Comparison of ENCODE assay signal across 14 cellular contexts in genomic region chr20:10761786-10762185, GRCh38.
A peak's percentile ranks its signal among the peaks of the same experiment; 100 is the strongest.
DNase-seq lines count a peak whose midpoint lies in the region; ATAC-seq and TF ChIP-seq lines count a peak whose summit lies in the region.
"Had no signal": no experiment of that assay in that cellular context is flagged by ENCODE, and none has a peak within 500 bp of the region (broad histone marks: within the 10 kb centered on the region; RNA-seq: fewer than 3 reads in every experiment).

No MANE protein-coding gene starts in this region.

- H3K9me3 ChIP-seq in RWPE2 (ENCODE audit: severe bottlenecking) = peaks cover 6% of the 10 kb centered on the region

- ATAC-seq in RWPE2 (ENCODE audit: low read depth) (peak; percentile 13; the same call in 2 of the 3 replicates), HG02759 (IDR thresholded peaks at IDR 0.05; ENCODE audit: unreplicated experiment) (no peak)

- no peaks in the 10 kb centered on the region for H3K36me3 ChIP-seq in RWPE2 (ENCODE audit: low read depth)

- H3K27me3 ChIP-seq in RWPE2 (ENCODE audit: insufficient read depth, poor library complexity, severe bottlenecking) = no peaks in the 10 kb centered on the region

- H3K9me3 Mint-ChIP-seq in nephron = peaks cover 2% of the 10 kb centered on the region
- no peaks in the 10 kb centered on the region for H3K9me3 Mint-ChIP-seq in type B pancreatic cell
- no peaks in the 10 kb centered on the region for H3K9me3 Mint-ChIP-seq in activated naive CD4-positive, alpha-beta T cell treated with anti-CD3 and anti-CD28 coated beads, Interleukin-2, amount 10 ng/mL, durations not matched to agents 7 days and 5 days
- H3K9me3 Mint-ChIP-seq: activated T-helper 1 cell treated with anti-CD3 and anti-CD28 coated beads, Interleukin-12 subunit alpha, Interleukin-12 subunit beta, Interleukin-2, Interleukin-4 antibody, amounts not matched to agents 30 ng/mL and 10 ng/mL and 1 ng/mL, durations not matched to agents 14 hours and 24 hours and 36 hours had no signal

- H3K4me1 Mint-ChIP-seq in nephron (peaks cover 25% of the 10 kb centered on the region), type B pancreatic cell (ENCODE audit: unreplicated experiment) (peaks cover 7% of the 10 kb centered on the region)
- no peaks in the 10 kb centered on the region for H3K4me1 Mint-ChIP-seq in activated naive CD4-positive, alpha-beta T cell treated with anti-CD3 and anti-CD28 coated beads, Interleukin-2, amount 10 ng/mL, durations not matched to agents 7 days and 5 days

- H3K4me3 ChIP-seq in RWPE2 (ENCODE audit: severe bottlenecking) = no peak overlapping the region

- peak; percentile 85 for DNase-seq in Daoy (ENCODE audit: low read depth)
- DNase-seq in RWPE2 (ENCODE audit: low spot score) = no peak
- peak; percentile 61 for DNase-seq in dermis blood vessel endothelial cell
- no peak for DNase-seq in type B pancreatic cell (ENCODE audit: extremely low spot score, unreplicated experiment)
- no peak for DNase-seq in stimulated activated CD4-positive, alpha-beta T cell treated with anti-CD3 and anti-CD28 coated beads, Interleukin-2, amount 100 ng/mL, for 48 hours
- no peak for DNase-seq in activated naive CD4-positive, alpha-beta T cell treated with anti-CD3 and anti-CD28 coated beads, Interleukin-2, amount 10 ng/mL, durations not matched to agents 7 days and 5 days
- DNase-seq: activated CD4-positive, alpha-beta T cell treated with anti-CD3 and anti-CD28 coated beads, Interleukin-2, amount 50 U/mL, for 48 hours; erythroblast; NCI-H1105; stimulated activated CD8-positive, alpha-beta memory T cell treated with anti-CD3 and anti-CD28 coated beads, Interleukin-4, amount 100 ng/mL, for 48 hours had no signal

- H3K27ac ChIP-seq in RWPE2 (ENCODE audit: poor library complexity, severe bottlenecking) = peak overlapping the region; percentile 93
- H3K27ac ChIP-seq: parathyroid adenoma had no signal

- TF ChIP-seq CTCF in RWPE2 (IDR thresholded peaks at IDR 0.05; ENCODE audit: poor library complexity, severe bottlenecking) = no peak
- no peak for TF ChIP-seq CTCF in nephron (IDR thresholded peaks at IDR 0.05; ENCODE audit: unreplicated experiment in 3 of 3)
- TF ChIP-seq CTCF in type B pancreatic cell (conservative IDR thresholded peaks at IDR 0.05) = no peak

- H3K4me3 Mint-ChIP-seq in nephron (no peak overlapping the region), type B pancreatic cell (no peak overlapping the region)
- no peak overlapping the region for H3K4me3 Mint-ChIP-seq in activated naive CD4-positive, alpha-beta T cell treated with anti-CD3 and anti-CD28 coated beads, Interleukin-2, amount 10 ng/mL, durations not matched to agents 7 days and 5 days
- H3K4me3 Mint-ChIP-seq: activated T-helper 1 cell treated with anti-CD3 and anti-CD28 coated beads, Interleukin-12 subunit alpha, Interleukin-12 subunit beta, Interleukin-2, Interleukin-4 antibody, amounts not matched to agents 30 ng/mL and 10 ng/mL and 1 ng/mL, durations not matched to agents 14 hours and 24 hours and 36 hours had no signal

- CTCF ChIA-PET in activated naive CD4-positive, alpha-beta T cell treated with anti-CD3 and anti-CD28 coated beads, Interleukin-2, amount 10 ng/mL, durations not matched to agents 7 days and 5 days (lab: Charles Lee) = no interaction called here

- H3K27ac Mint-ChIP-seq in nephron (peak overlapping the region in 2 of 3 experiments; percentile 7 to 64), type B pancreatic cell (no peak overlapping the region)
- H3K27ac Mint-ChIP-seq in activated naive CD4-positive, alpha-beta T cell treated with anti-CD3 and anti-CD28 coated beads, Interleukin-2, amount 10 ng/mL, durations not matched to agents 7 days and 5 days = no peak overlapping the region
- H3K27ac Mint-ChIP-seq: activated T-helper 1 cell treated with anti-CD3 and anti-CD28 coated beads, Interleukin-12 subunit alpha, Interleukin-12 subunit beta, Interleukin-2, Interleukin-4 antibody, amounts not matched to agents 30 ng/mL and 10 ng/mL and 1 ng/mL, durations not matched to agents 14 hours and 24 hours and 36 hours had no signal

- H3K4me1 ChIP-seq in RWPE2 (ENCODE audit: insufficient read depth, poor library complexity, severe bottlenecking) = peaks cover 31% of the 10 kb centered on the region
- H3K4me1 ChIP-seq: parathyroid adenoma had no signal

- H3K36me3 Mint-ChIP-seq in nephron (ENCODE audit: low read depth) = no peaks in the 10 kb centered on the region
- no peaks in the 10 kb centered on the region for H3K36me3 Mint-ChIP-seq in type B pancreatic cell
- no peaks in the 10 kb centered on the region for H3K36me3 Mint-ChIP-seq in activated naive CD4-positive, alpha-beta T cell treated with anti-CD3 and anti-CD28 coated beads, Interleukin-2, amount 10 ng/mL, durations not matched to agents 7 days and 5 days

- H3K27me3 Mint-ChIP-seq in nephron (ENCODE audit: low read depth) (peaks cover 5% of the 10 kb centered on the region), type B pancreatic cell (peaks cover 22% of the 10 kb centered on the region)
- H3K27me3 Mint-ChIP-seq in activated naive CD4-positive, alpha-beta T cell treated with anti-CD3 and anti-CD28 coated beads, Interleukin-2, amount 10 ng/mL, durations not matched to agents 7 days and 5 days = no peaks in the 10 kb centered on the region

Comparison
In these comparisons a context has a peak if more than half of its experiments do, and no peak if none do; other contexts are left out.
1. DNase-seq: peak in Daoy (single experiment) and dermis blood vessel endothelial cell (single experiment); none in RWPE2 (single experiment), type B pancreatic cell (single experiment), stimulated activated CD4-positive, alpha-beta T cell treated with anti-CD3 and anti-CD28 coated beads, Interleukin-2, amount 100 ng/mL, for 48 hours (0 of 2) and activated naive CD4-positive, alpha-beta T cell treated with anti-CD3 and anti-CD28 coated beads, Interleukin-2, amount 10 ng/mL, durations not matched to agents 7 days and 5 days (single experiment).
2. H3K27ac Mint-ChIP-seq: peak in nephron (2 of 3); none in type B pancreatic cell (single experiment) and activated naive CD4-positive, alpha-beta T cell treated with anti-CD3 and anti-CD28 coated beads, Interleukin-2, amount 10 ng/mL, durations not matched to agents 7 days and 5 days (single experiment).